8 cellular contexts compared by ENCODE assay signal in genomic region chr9:22008662-22009562, GRCh38. TPM values are rescaled to one million over a fixed set of nuclear protein-coding genes. Genes with fewer than 3 reads are reported as not detected.
DNase-seq lines count a peak whose midpoint lies in the region; ATAC-seq, FAIRE-seq and TF ChIP-seq lines count a peak whose summit lies in the region.

A gene with protein sequence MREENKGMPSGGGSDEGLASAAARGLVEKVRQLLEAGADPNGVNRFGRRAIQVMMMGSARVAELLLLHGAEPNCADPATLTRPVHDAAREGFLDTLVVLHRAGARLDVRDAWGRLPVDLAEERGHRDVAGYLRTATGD (minus strand): TSS chr9:22009305. CDS start chr9:22008953, 352 bp downstream.

- H3K9me3 Mint-ChIP-seq in activated CD8-positive, alpha-beta memory T cell treated with anti-CD3 and anti-CD28 coated beads, Interleukin-2, amount 10 ng/mL, durations not matched to agents 7 days and 5 days (ENCODE audit: low read depth): no peaks in the 10 kb centered on the region
- H3K9me3 Mint-ChIP-seq in mesothelial cell of epicardium: no peaks in the 10 kb centered on the region
- H3K9me3 Mint-ChIP-seq in stimulated activated effector memory CD8-positive, alpha-beta T cell treated with anti-CD3 and anti-CD28 coated beads, Interleukin-12 subunit alpha, Interleukin-12 subunit beta, amount 100 ng/mL, for 72 hours: no peaks in the 10 kb centered on the region

- H3K27me3 ChIP-seq in endothelial cell of umbilical vein (ENCODE audit: control insufficient read depth in 2 of 2, insufficient read depth in 2 of 2, low read length in 2 of 2): peaks cover 20 to 36% of the 10 kb centered on the region in 2 experiments

- intact Hi-C loops in endothelial cell of umbilical vein (cut with micrococcal nuclease): loop anchor here (1.0 to 5.0 kb wide), 10 partner anchors 14 to 438 kb away; partner anchors contain the start of gene DMRTA1

- dilution Hi-C loops in endothelial cell of umbilical vein (cut with MboI; ENCODE audit: extremely low pct_ligation_motif_present, low sequenced_read_pairs): no loop called here

- peak; percentile 98 for FAIRE-seq in endothelial cell of umbilical vein (lab: Jason Lieb, UNC)

- H3K4me1 ChIP-seq in endothelial cell of umbilical vein (ENCODE audit: control insufficient read depth, extremely low read depth, insufficient read depth, low read length): peaks cover 16% of the 10 kb centered on the region

- peak; percentile 95 for TF ChIP-seq POLR2A in endothelial cell of umbilical vein (IDR thresholded peaks at IDR 0.05; ENCODE audit: low read depth, low read length)

- POLR2A ChIA-PET in endothelial cell of umbilical vein (lab: Charles Lee): interaction anchor here (0.8 to 1.8 kb wide), 13 partner anchors 14 to 235 kb away, joined by 3 to 8 read pairs (median 3); partner anchors contain the start of genes CDKN2A, CDKN2B-AS1 and MTAP

- H3K4me1 Mint-ChIP-seq in activated CD8-positive, alpha-beta memory T cell treated with anti-CD3 and anti-CD28 coated beads, Interleukin-2, amount 10 ng/mL, durations not matched to agents 7 days and 5 days: peaks cover 30% of the 10 kb centered on the region
- H3K4me1 Mint-ChIP-seq in mesothelial cell of epicardium: peaks cover 33% of the 10 kb centered on the region
- H3K4me1 Mint-ChIP-seq in stimulated activated effector memory CD8-positive, alpha-beta T cell treated with anti-CD3 and anti-CD28 coated beads, Interleukin-12 subunit alpha, Interleukin-12 subunit beta, amount 100 ng/mL, for 72 hours: peaks cover 15% of the 10 kb centered on the region

- peak; percentile 94 for ATAC-seq in GM19023 (IDR thresholded peaks at IDR 0.05; ENCODE audit: unreplicated experiment)
- ATAC-seq in HG03159 (IDR thresholded peaks at IDR 0.05; ENCODE audit: unreplicated experiment): peak; percentile 88
- ATAC-seq in activated CD8-positive, alpha-beta memory T cell treated with anti-CD3 and anti-CD28 coated beads, Interleukin-2, amount 10 ng/mL, durations not matched to agents 7 days and 5 days: peak; percentile 86
- ATAC-seq in stimulated activated effector memory CD8-positive, alpha-beta T cell treated with anti-CD3 and anti-CD28 coated beads, Interleukin-12 subunit alpha, Interleukin-12 subunit beta, amount 100 ng/mL, for 72 hours: peak; percentile 94

- no peaks in the 10 kb centered on the region for H4K20me1 ChIP-seq in endothelial cell of umbilical vein (replicated peaks; ENCODE audit: control insufficient read depth, extremely low read depth, insufficient read depth, low read length)

- H3K36me3 Mint-ChIP-seq in activated CD8-positive, alpha-beta memory T cell treated with anti-CD3 and anti-CD28 coated beads, Interleukin-2, amount 10 ng/mL, durations not matched to agents 7 days and 5 days: peaks cover 10% of the 10 kb centered on the region
- H3K36me3 Mint-ChIP-seq in mesothelial cell of epicardium: peaks cover 17% of the 10 kb centered on the region
- H3K36me3 Mint-ChIP-seq in stimulated activated effector memory CD8-positive, alpha-beta T cell treated with anti-CD3 and anti-CD28 coated beads, Interleukin-12 subunit alpha, Interleukin-12 subunit beta, amount 100 ng/mL, for 72 hours: peaks cover 7% of the 10 kb centered on the region

- no TSS peak for BruUV-seq in endothelial cell of umbilical vein (replicated peaks; lab: Mats Ljungman, UMichigan)

- no peaks in the 10 kb centered on the region for H3K9me3 ChIP-seq in endothelial cell of umbilical vein (replicated peaks; ENCODE audit: control insufficient read depth, insufficient read depth, low read length)

- H3K36me3 ChIP-seq in endothelial cell of umbilical vein (ENCODE audit: control insufficient read depth in 2 of 2, extremely low read depth in 1 of 2, insufficient read depth in 2 of 2, low read length in 2 of 2): no peaks in the 10 kb centered on the region

- H3K27me3 Mint-ChIP-seq in activated CD8-positive, alpha-beta memory T cell treated with anti-CD3 and anti-CD28 coated beads, Interleukin-2, amount 10 ng/mL, durations not matched to agents 7 days and 5 days: peaks cover 55% of the 10 kb centered on the region
- peaks cover 25% of the 10 kb centered on the region for H3K27me3 Mint-ChIP-seq in mesothelial cell of epicardium (ENCODE audit: low read depth)

- H2AFZ ChIP-seq in endothelial cell of umbilical vein (ENCODE audit: low read depth, low read length): peak within 1 kb of the TSS; percentile 99

- H3K4me3 Mint-ChIP-seq in activated CD8-positive, alpha-beta memory T cell treated with anti-CD3 and anti-CD28 coated beads, Interleukin-2, amount 10 ng/mL, durations not matched to agents 7 days and 5 days: peak within 1 kb of the TSS; percentile 81
- H3K4me3 Mint-ChIP-seq in mesothelial cell of epicardium: peak within 1 kb of the TSS; percentile 99
- H3K4me3 Mint-ChIP-seq in stimulated activated effector memory CD8-positive, alpha-beta T cell treated with anti-CD3 and anti-CD28 coated beads, Interleukin-12 subunit alpha, Interleukin-12 subunit beta, amount 100 ng/mL, for 72 hours: peak within 1 kb of the TSS; percentile 92

- DNase-seq in AG09319 (ENCODE audit: extremely low read depth, low read depth): peak; percentile 95
- DNase-seq in NCI-H510A treated with DMSO at 0.1 percent for 48 hours (lab: John Stamatoyannopoulos, UW): peak; percentile 77
- peak; percentile 84 for DNase-seq in activated CD8-positive, alpha-beta memory T cell treated with anti-CD3 and anti-CD28 coated beads, Interleukin-2, amount 10 ng/mL, durations not matched to agents 7 days and 5 days
- peak; percentile 95 for DNase-seq in endothelial cell of umbilical vein (ENCODE audit: low read depth, low spot score)
- peak; percentile 96 to 98 for DNase-seq in mesothelial cell of epicardium (ENCODE audit: low spot score in 2 of 2, unreplicated experiment in 2 of 2)
- peak; percentile 87 to 88 for DNase-seq in stimulated activated effector memory CD8-positive, alpha-beta T cell treated with anti-CD3 and anti-CD28 coated beads, Interleukin-12 subunit alpha, Interleukin-12 subunit beta, amount 100 ng/mL, for 72 hours (ENCODE audit: low spot score in 2 of 2)

- H3K4me3 ChIP-seq in endothelial cell of umbilical vein (replicated peaks in 1 of 3; ENCODE audit: insufficient read depth in 1 of 3, low read depth in 1 of 3, low read length in 3 of 3): peak within 1 kb of the TSS; percentile 60 to 95 (median 90)

- peak within 1 kb of the TSS; percentile 85 for H3K9ac ChIP-seq in endothelial cell of umbilical vein (replicated peaks; ENCODE audit: extremely low read depth, insufficient read depth, low read length)

- CTCF ChIA-PET in activated CD8-positive, alpha-beta memory T cell treated with anti-CD3 and anti-CD28 coated beads, Interleukin-2, amount 10 ng/mL, durations not matched to agents 7 days and 5 days (lab: Charles Lee): interaction anchor here (0.7 to 5.9 kb wide), 54 partner anchors 10 to 301 kb away, joined by 3 to 72 read pairs (median 5); partner anchors contain the start of genes CDKN2A and CDKN2B-AS1
- CTCF ChIA-PET in endothelial cell of umbilical vein (lab: Charles Lee): interaction anchor here (0.7 to 6.0 kb wide), 66 partner anchors 8 to 773 kb away, joined by 3 to 139 read pairs (median 6); partner anchors contain the start of genes CDKN2A, CDKN2B-AS1 and MTAP

- TF ChIP-seq CTCF in AG09319 (IDR thresholded peaks at IDR 0.05; ENCODE audit: low read depth, low read length) (peak; percentile 60), endothelial cell of umbilical vein (IDR thresholded peaks at IDR 0.05; ENCODE audit: extremely low read depth in 1 of 2, insufficient read depth in 1 of 2, low read depth in 1 of 2, low read length in 2 of 2) (peak; percentile 89 to 95), mesothelial cell of epicardium (IDR thresholded peaks at IDR 0.05; ENCODE audit: unreplicated experiment) (peak; percentile 97)

- H3K27ac ChIP-seq in endothelial cell of umbilical vein (ENCODE audit: insufficient read depth, low read depth, low read length): peak within 1 kb of the TSS; percentile 70

- no peak within 1 kb of the TSS for H3K27ac Mint-ChIP-seq in activated CD8-positive, alpha-beta memory T cell treated with anti-CD3 and anti-CD28 coated beads, Interleukin-2, amount 10 ng/mL, durations not matched to agents 7 days and 5 days
- H3K27ac Mint-ChIP-seq in mesothelial cell of epicardium: peak within 1 kb of the TSS; percentile 99
- no peak within 1 kb of the TSS for H3K27ac Mint-ChIP-seq in stimulated activated effector memory CD8-positive, alpha-beta T cell treated with anti-CD3 and anti-CD28 coated beads, Interleukin-12 subunit alpha, Interleukin-12 subunit beta, amount 100 ng/mL, for 72 hours

- no peaks in the 10 kb centered on the region for H3K9me1 ChIP-seq in endothelial cell of umbilical vein (replicated peaks; ENCODE audit: control insufficient read depth, extremely low read depth, insufficient read depth, low read length)

- H3K79me2 ChIP-seq in endothelial cell of umbilical vein (ENCODE audit: control insufficient read depth, insufficient read depth, low read length): no peaks in the 10 kb centered on the region

- peak within 1 kb of the TSS; percentile 99 for H3K4me2 ChIP-seq in endothelial cell of umbilical vein (ENCODE audit: insufficient read depth, low read length)

TF ChIP-seq in endothelial cell of umbilical vein, 7 proteins besides CTCF, POLR2A, EP300 and RAD21 (continues in another document):
- TF ChIP-seq EZH2 (IDR thresholded peaks at IDR 0.05; ENCODE audit: borderline replicate concordance, low read depth, low read length, severe bottlenecking) (no peak), GATA2 (IDR thresholded peaks at IDR 0.05; ENCODE audit: insufficient read depth, insufficient read length, low read depth, low read length) (peak; percentile 79), POLR2AphosphoS5 (IDR thresholded peaks at IDR 0.05; ENCODE audit: insufficient read depth, low read depth, low read length) (peak; percentile 90), JUN (IDR thresholded peaks at IDR 0.05; ENCODE audit: borderline replicate concordance, insufficient read depth, insufficient read length, low read depth) (no peak)
- TF ChIP-seq, protein P1, sequence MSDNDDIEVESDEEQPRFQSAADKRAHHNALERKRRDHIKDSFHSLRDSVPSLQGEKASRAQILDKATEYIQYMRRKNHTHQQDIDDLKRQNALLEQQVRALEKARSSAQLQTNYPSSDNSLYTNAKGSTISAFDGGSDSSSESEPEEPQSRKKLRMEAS (IDR thresholded peaks at IDR 0.05; ENCODE audit: insufficient read depth, insufficient read length): peak; percentile 52

RNA-seq across cellular contexts. Expression of the gene that starts here (rescaled TPM):
- 1 to 10 TPM in 1 of 2 experiments, under 1 TPM in 1; 0.93 to 5.9 TPM for total RNA-seq in activated CD8-positive, alpha-beta memory T cell treated with anti-CD3 and anti-CD28 coated beads, Interleukin-2, amount 10 ng/mL, durations not matched to agents 7 days and 5 days
- total RNA-seq in endothelial cell of umbilical vein (2.1 and 2.3 TPM in 2 replicates), mesothelial cell of epicardium (40.3 to 47.6 TPM (median 45.2 TPM) in 3 replicates)
- 1.6 and 2.1 TPM in 2 replicates for polyA plus RNA-seq in endothelial cell of umbilical vein
- polyA plus RNA-seq in endothelial cell of umbilical vein (2011; cell fraction: cytosol; rRNA removed): 1.6 and 2.2 TPM in 2 replicates
- polyA plus RNA-seq in endothelial cell of umbilical vein (2011; cell fraction: nucleus; rRNA removed): 2.1 and 4.0 TPM in 2 replicates
- polyA plus RNA-seq in endothelial cell of umbilical vein (2012): 5.7 and 6.0 TPM in 2 replicates
- 0.53 and 3.0 TPM in 2 replicates for polyA minus RNA-seq in endothelial cell of umbilical vein
- polyA minus RNA-seq in endothelial cell of umbilical vein (2011; cell fraction: cytosol; rRNA and poly(A)+ RNA removed): 17.0 TPM
- polyA minus RNA-seq in endothelial cell of umbilical vein (2011; cell fraction: nucleus; rRNA and poly(A)+ RNA removed): 1.9 and 3.4 TPM in 2 replicates

Comparison
In these comparisons a context has a peak if more than half of its experiments do, and no peak if none do; other contexts are left out.
1. Peak in every context shown above with its lines: DNase-seq, ATAC-seq, H3K4me3 ChIP-seq and H3K27ac ChIP-seq.